In the genomic region with DNA sequence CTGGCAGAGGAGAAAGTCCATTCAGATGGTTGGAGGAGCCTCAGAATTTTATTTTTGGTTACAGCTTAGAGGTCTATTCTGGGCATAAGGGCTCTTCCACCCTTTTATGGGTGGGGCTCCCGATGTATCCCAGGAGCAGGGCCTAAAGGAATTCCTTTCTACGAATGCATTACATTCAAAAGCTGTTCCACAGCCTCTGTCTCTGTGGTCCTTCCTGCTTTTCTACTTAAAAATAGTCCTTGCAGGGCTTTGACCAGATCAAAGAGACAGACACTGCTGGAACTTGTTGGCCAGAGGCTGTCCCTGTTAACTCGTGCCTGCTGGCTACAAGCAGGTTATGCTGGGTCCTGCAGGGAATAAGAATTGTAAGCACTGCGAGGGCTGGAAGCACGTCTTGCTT, we compare ENCODE assay signal across 19 cellular contexts. TPM values are rescaled to one million over a fixed set of nuclear protein-coding genes. Genes with fewer than 3 reads are reported as not detected.
"Had no signal": no experiment of that assay in that cellular context is flagged by ENCODE, and none has a peak within 500 bp of the region (broad histone marks: within the 10 kb centered on the region; RNA-seq: fewer than 3 reads in every experiment).

No MANE protein-coding gene starts in this region.

- ATAC-seq: activated CD8-positive, alpha-beta T cell treated with anti-CD3 and anti-CD28 coated beads, Interleukin-2, amount 10 ng/mL, durations not matched to agents 7 days and 5 days; activated naive CD4-positive, alpha-beta T cell treated with anti-CD3 and anti-CD28 coated beads, Interleukin-2, amount 50 U/mL, for 72 hours; activated T-helper 17 cell treated with anti-CD3 and anti-CD28 coated beads, Interleukin-2, amount 50 U/mL, for 72 hours had no signal

- DNase-seq: activated CD4-positive, alpha-beta T cell treated with anti-CD3 and anti-CD28 coated beads for 1 hour; activated CD4-positive, alpha-beta T cell treated with anti-CD3 and anti-CD28 coated beads, Interleukin-2, amount 50 U/mL, for 1 hour; activated CD8-positive, alpha-beta T cell treated with anti-CD3 and anti-CD28 coated beads, Interleukin-2, amount 10 ng/mL, durations not matched to agents 7 days and 5 days; activated T-cell treated with anti-CD3 and anti-CD28 coated beads, Interleukin-2, amount 50 U/mL, for 24 hours; aorta; central memory CD4-positive, alpha-beta T cell; midbrain; occipital lobe; stimulated activated CD4-positive, alpha-beta T cell treated with anti-CD3 and anti-CD28 coated beads, Interleukin-1b, Interleukin-23, amount 100 ng/mL, for 48 hours; substantia nigra; T-helper 1 cell; thyroid gland; WERI-Rb-1 had no signal

- H3K9me3 ChIP-seq: thyroid gland had no signal

- H3K4me3 Mint-ChIP-seq: activated CD8-positive, alpha-beta T cell treated with anti-CD3 and anti-CD28 coated beads, Interleukin-2, amount 10 ng/mL, durations not matched to agents 7 days and 5 days; activated T-cell treated with anti-CD3 and anti-CD28 coated beads, Interleukin-2, amount 50 U/mL, for 24 hours; activated T-helper 17 cell treated with anti-CD3 and anti-CD28 coated beads, Interleukin-2, amount 50 U/mL, for 72 hours; brain; stimulated activated naive CD8-positive, alpha-beta T cell treated with anti-CD3 and anti-CD28 coated beads, Interleukin-15, Interleukin-2, amounts not matched to agents 100 ng/mL and 50 ng/mL, for 24 hours had no signal

- H3K36me3 ChIP-seq: thyroid gland, WERI-Rb-1 had no signal

- H3K36me3 Mint-ChIP-seq: brain had no signal

- H3K27ac Mint-ChIP-seq: activated CD8-positive, alpha-beta T cell treated with anti-CD3 and anti-CD28 coated beads, Interleukin-2, amount 10 ng/mL, durations not matched to agents 7 days and 5 days; activated naive CD4-positive, alpha-beta T cell treated with anti-CD3 and anti-CD28 coated beads, Interleukin-2, amount 50 U/mL, for 72 hours; activated T-cell treated with anti-CD3 and anti-CD28 coated beads, Interleukin-2, amount 50 U/mL, for 24 hours; activated T-helper 17 cell treated with anti-CD3 and anti-CD28 coated beads, Interleukin-2, amount 50 U/mL, for 72 hours; brain; progenitor cell of endocrine pancreas; stimulated activated naive CD8-positive, alpha-beta T cell treated with anti-CD3 and anti-CD28 coated beads, Interleukin-15, Interleukin-2, amounts not matched to agents 100 ng/mL and 50 ng/mL, for 24 hours had no signal

- H3K27me3 ChIP-seq: thyroid gland had no signal

- H3K4me1 Mint-ChIP-seq: activated T-helper 17 cell treated with anti-CD3 and anti-CD28 coated beads, Interleukin-2, amount 50 U/mL, for 72 hours had no signal

- H3K4me3 ChIP-seq: skin epidermis, thyroid gland had no signal

- H3K27ac ChIP-seq: skin epidermis, thyroid gland, WERI-Rb-1 had no signal

RNA-seq across cellular contexts. Expression of a gene that starts 14.4 kb away (rescaled TPM):
- total RNA-seq: activated CD8-positive, alpha-beta T cell treated with anti-CD3 and anti-CD28 coated beads, Interleukin-2, amount 10 ng/mL, durations not matched to agents 7 days and 5 days; activated T-helper 17 cell treated with anti-CD3 and anti-CD28 coated beads, Interleukin-2, amount 50 U/mL, for 72 hours; progenitor cell of endocrine pancreas had no signal
